Comparison of ENCODE assay signal across 38 cellular contexts in the genomic region with DNA sequence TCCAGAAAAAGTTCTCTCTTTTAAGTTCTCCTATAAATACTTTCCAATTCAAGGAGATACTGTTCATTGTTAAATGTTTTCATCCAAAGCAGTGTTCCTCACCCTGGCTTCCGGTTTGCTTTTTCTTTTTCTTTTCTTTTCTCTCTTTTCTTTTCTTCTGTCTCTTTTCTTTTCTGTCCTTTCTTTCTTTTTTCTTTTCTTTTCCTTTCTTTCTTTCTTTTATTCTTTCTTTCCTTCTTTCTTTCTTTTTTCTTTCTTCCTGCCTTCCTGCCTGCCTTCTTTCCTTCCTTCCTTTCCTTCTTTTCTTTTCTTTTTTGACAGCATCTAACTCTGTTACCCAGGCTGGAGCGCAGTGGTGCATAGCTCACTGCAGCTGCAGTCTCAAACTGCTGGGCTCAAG.
"Had no signal": no experiment of that assay in that cellular context is flagged by ENCODE, and none has a peak within 500 bp of the region (broad histone marks: within the 10 kb centered on the region; RNA-seq: fewer than 3 reads in every experiment).

No MANE protein-coding gene starts in this region.

- FAIRE-seq: bronchial epithelial cell, colon, TTC549 had no signal

- H3K4me3 ChIP-seq: adrenal gland, cardiac muscle cell had no signal

- H3K27ac ChIP-seq: adrenal gland, cardiac muscle cell, VCaP had no signal

- H3K4me1 ChIP-seq: adrenal gland had no signal

- H3K9me3 Mint-ChIP-seq: activated CD4-positive, alpha-beta memory T cell treated with anti-CD3 and anti-CD28 coated beads, Interleukin-2, amount 10 ng/mL, durations not matched to agents 7 days and 5 days; activated CD4-positive, alpha-beta T cell treated with anti-CD3 and anti-CD28 coated beads, Interleukin-2, amount 10 ng/mL, durations not matched to agents 7 days and 5 days; activated naive CD4-positive, alpha-beta T cell treated with anti-CD3 and anti-CD28 coated beads for 36 hours; activated naive CD4-positive, alpha-beta T cell treated with anti-CD3 and anti-CD28 coated beads, Interleukin-2, amount 50 U/mL, for 72 hours; activated naive CD8-positive, alpha-beta T cell treated with anti-CD3 and anti-CD28 coated beads for 36 hours; activated T-cell treated with anti-CD3 and anti-CD28 coated beads, Interleukin-2, amount 50 U/mL, for 4 hours; activated T-helper 2 cell treated with anti-CD3 and anti-CD28 coated beads, Interferon-gamma antibody, Interleukin-2, Interleukin-4, amounts not matched to agents 10 μg/mL and 5 μg/mL and 100 μg/mL, durations not matched to agents 14 hours and 24 hours and 36 hours; central memory CD8-positive, alpha-beta T cell; T-helper 1 cell treated with Interleukin-12 subunit alpha and Interleukin-12 subunit beta and Interleukin-4 antibody, amounts not matched to agents 30 μg/mL and 1 μg/mL, for 36 hours; T-helper 2 cell treated with Interferon-gamma antibody and Interleukin-4, amounts not matched to agents 5 μg/mL and 100 μg/mL, for 36 hours had no signal

- H3K4me1 Mint-ChIP-seq: central memory CD8-positive, alpha-beta T cell had no signal

- DNase-seq: activated CD4-positive, alpha-beta memory T cell treated with anti-CD3 and anti-CD28 coated beads, Interleukin-2, amount 10 ng/mL, durations not matched to agents 7 days and 5 days; activated CD4-positive, alpha-beta T cell treated with anti-CD3 and anti-CD28 coated beads for 1 hour; activated CD4-positive, alpha-beta T cell treated with anti-CD3 and anti-CD28 coated beads for 36 hours; activated CD4-positive, alpha-beta T cell treated with anti-CD3 and anti-CD28 coated beads for 48 hours; activated CD4-positive, alpha-beta T cell treated with anti-CD3 and anti-CD28 coated beads, Interleukin-2, amount 10 ng/mL, durations not matched to agents 7 days and 5 days; activated CD4-positive, alpha-beta T cell treated with anti-CD3 and anti-CD28 coated beads, Interleukin-2, amount 50 U/mL, for 48 hours; activated CD4-positive, CD25-positive, alpha-beta regulatory T cell; activated CD8-positive, alpha-beta memory T cell treated with anti-CD3 and anti-CD28 coated beads for 24 hours; activated CD8-positive, alpha-beta memory T cell treated with anti-CD3 and anti-CD28 coated beads, Interleukin-2, amount 10 ng/mL, durations not matched to agents 7 days and 5 days; activated CD8-positive, alpha-beta memory T cell treated with anti-CD3 and anti-CD28 coated beads, Interleukin-2, amount 50 U/mL, for 48 hours; activated CD8-positive, alpha-beta T cell treated with anti-CD3 and anti-CD28 coated beads, Interleukin-2, amount 10 ng/mL, durations not matched to agents 7 days and 5 days; activated effector memory CD4-positive, alpha-beta T cell treated with Interleukin-2 at 50 U/mL for 16 hours; activated gamma-delta T cell; activated naive CD4-positive, alpha-beta T cell; activated naive CD4-positive, alpha-beta T cell treated with anti-CD3 and anti-CD28 coated beads for 36 hours; activated naive CD4-positive, alpha-beta T cell treated with anti-CD3 and anti-CD28 coated beads, Interleukin-2, amount 50 U/mL, for 16 hours; activated naive CD8-positive, alpha-beta T cell treated with anti-CD3 and anti-CD28 coated beads for 36 hours; activated T-cell treated with anti-CD3 and anti-CD28 coated beads, Interleukin-2, amount 50 U/mL, for 4 hours; adrenal gland; amniotic stem cell; aorta; caudate nucleus; cerebellar nuclear complex; T-helper 1 cell; T-helper 2 cell; T-helper 9 cell had no signal

- ATAC-seq: activated CD4-positive, alpha-beta T cell treated with anti-CD3 and anti-CD28 coated beads for 36 hours; activated CD4-positive, CD25-positive, alpha-beta regulatory T cell treated with anti-CD3 and anti-CD28 coated beads, Interleukin-2, amount 50 U/mL, for 24 hours; activated CD8-positive, alpha-beta memory T cell treated with anti-CD3 and anti-CD28 coated beads, Interleukin-2, amount 10 ng/mL, durations not matched to agents 7 days and 5 days; activated CD8-positive, alpha-beta T cell treated with anti-CD3 and anti-CD28 coated beads, Interleukin-2, amount 10 ng/mL, durations not matched to agents 7 days and 5 days; activated naive CD4-positive, alpha-beta T cell treated with anti-CD3 and anti-CD28 coated beads, Interleukin-2, amount 50 U/mL, for 72 hours; activated T-cell treated with anti-CD3 and anti-CD28 coated beads, Interleukin-2, amount 50 U/mL, for 4 hours had no signal

- H3K36me3 ChIP-seq: adrenal gland, cardiac muscle cell had no signal

- H3K4me3 Mint-ChIP-seq: activated CD4-positive, alpha-beta memory T cell treated with anti-CD3 and anti-CD28 coated beads, Interleukin-2, amount 10 ng/mL, durations not matched to agents 7 days and 5 days; activated CD4-positive, alpha-beta T cell treated with anti-CD3 and anti-CD28 coated beads for 36 hours; activated CD4-positive, alpha-beta T cell treated with anti-CD3 and anti-CD28 coated beads, Interleukin-2, amount 10 ng/mL, durations not matched to agents 7 days and 5 days; activated CD8-positive, alpha-beta memory T cell treated with anti-CD3 and anti-CD28 coated beads, Interleukin-2, amount 10 ng/mL, durations not matched to agents 7 days and 5 days; activated CD8-positive, alpha-beta T cell treated with anti-CD3 and anti-CD28 coated beads, Interleukin-2, amount 10 ng/mL, durations not matched to agents 7 days and 5 days; activated naive CD4-positive, alpha-beta T cell treated with anti-CD3 and anti-CD28 coated beads for 36 hours; activated naive CD8-positive, alpha-beta T cell treated with anti-CD3 and anti-CD28 coated beads for 36 hours; activated T-cell treated with anti-CD3 and anti-CD28 coated beads, Interleukin-2, amount 50 U/mL, for 4 hours; brain; central memory CD8-positive, alpha-beta T cell; T-helper 1 cell treated with Interleukin-12 subunit alpha and Interleukin-12 subunit beta and Interleukin-4 antibody, amounts not matched to agents 30 μg/mL and 1 μg/mL, for 36 hours; T-helper 2 cell treated with Interferon-gamma antibody and Interleukin-4, amounts not matched to agents 5 μg/mL and 100 μg/mL, for 36 hours had no signal

- H3K9me3 ChIP-seq: adrenal gland had no signal

- H3K36me3 Mint-ChIP-seq: activated naive CD4-positive, alpha-beta T cell treated with anti-CD3 and anti-CD28 coated beads, Interleukin-2, amount 50 U/mL, for 72 hours; activated naive CD8-positive, alpha-beta T cell treated with anti-CD3 and anti-CD28 coated beads for 36 hours; brain had no signal

- H3K27ac Mint-ChIP-seq: activated CD4-positive, alpha-beta memory T cell treated with anti-CD3 and anti-CD28 coated beads, Interleukin-2, amount 10 ng/mL, durations not matched to agents 7 days and 5 days; activated CD4-positive, alpha-beta T cell treated with anti-CD3 and anti-CD28 coated beads for 36 hours; activated CD4-positive, alpha-beta T cell treated with anti-CD3 and anti-CD28 coated beads, Interleukin-2, amount 10 ng/mL, durations not matched to agents 7 days and 5 days; activated CD8-positive, alpha-beta memory T cell treated with anti-CD3 and anti-CD28 coated beads, Interleukin-2, amount 10 ng/mL, durations not matched to agents 7 days and 5 days; activated CD8-positive, alpha-beta T cell treated with anti-CD3 and anti-CD28 coated beads, Interleukin-2, amount 10 ng/mL, durations not matched to agents 7 days and 5 days; activated naive CD4-positive, alpha-beta T cell treated with anti-CD3 and anti-CD28 coated beads for 36 hours; activated naive CD4-positive, alpha-beta T cell treated with anti-CD3 and anti-CD28 coated beads, Interleukin-2, amount 50 U/mL, for 72 hours; activated naive CD8-positive, alpha-beta T cell treated with anti-CD3 and anti-CD28 coated beads for 36 hours; activated T-helper 2 cell treated with anti-CD3 and anti-CD28 coated beads, Interferon-gamma antibody, Interleukin-2, Interleukin-4, amounts not matched to agents 10 μg/mL and 5 μg/mL and 100 μg/mL, durations not matched to agents 14 hours and 24 hours and 36 hours; brain; T-helper 1 cell treated with Interleukin-12 subunit alpha and Interleukin-12 subunit beta and Interleukin-4 antibody, amounts not matched to agents 30 μg/mL and 1 μg/mL, for 36 hours; T-helper 2 cell treated with Interferon-gamma antibody and Interleukin-4, amounts not matched to agents 5 μg/mL and 100 μg/mL, for 36 hours had no signal
